ENCODE assay signal across 23 cellular contexts in genomic region chr20:38420232-38421085, GRCh38. TPM values are rescaled to one million over a fixed set of nuclear protein-coding genes. Genes with fewer than 3 reads are reported as not detected.
DNase-seq lines count a peak whose midpoint lies in the region; ATAC-seq and TF ChIP-seq lines count a peak whose summit lies in the region.
"Had no signal": no experiment of that assay in that cellular context is flagged by ENCODE, and none has a peak within 500 bp of the region (broad histone marks: within the 10 kb centered on the region; RNA-seq: fewer than 3 reads in every experiment).

No MANE protein-coding gene starts in this region.

- peaks cover 18% of the 10 kb centered on the region for H3K4me1 Mint-ChIP-seq in activated CD8-positive, alpha-beta T cell treated with anti-CD3 and anti-CD28 coated beads for 36 hours (ENCODE audit: low read depth)
- H3K4me1 Mint-ChIP-seq in activated CD8-positive, alpha-beta T cell treated with anti-CD3 and anti-CD28 coated beads, Interleukin-2, amount 10 ng/mL, durations not matched to agents 7 days and 5 days (ENCODE audit: low read depth), result peaks cover 2% of the 10 kb centered on the region

- H3K27me3 ChIP-seq in dorsolateral prefrontal cortex, result no peaks in the 10 kb centered on the region
- H3K27me3 ChIP-seq: brain microvascular endothelial cell, heart left ventricle, SJCRH30, vagina had no signal

- no peaks in the 10 kb centered on the region for H3K9me3 Mint-ChIP-seq in activated CD8-positive, alpha-beta T cell treated with anti-CD3 and anti-CD28 coated beads for 36 hours
- no peaks in the 10 kb centered on the region for H3K9me3 Mint-ChIP-seq in activated CD8-positive, alpha-beta T cell treated with anti-CD3 and anti-CD28 coated beads, Interleukin-2, amount 10 ng/mL, durations not matched to agents 7 days and 5 days (ENCODE audit: insufficient read depth)
- H3K9me3 Mint-ChIP-seq: activated naive CD4-positive, alpha-beta T cell treated with anti-CD3 and anti-CD28 coated beads, Interleukin-2, amount 50 U/mL, for 72 hours had no signal

- no peak overlapping the region for H3K4me3 Mint-ChIP-seq in activated CD8-positive, alpha-beta T cell treated with anti-CD3 and anti-CD28 coated beads for 36 hours
- no peak overlapping the region for H3K4me3 Mint-ChIP-seq in activated CD8-positive, alpha-beta T cell treated with anti-CD3 and anti-CD28 coated beads, Interleukin-2, amount 10 ng/mL, durations not matched to agents 7 days and 5 days

- CTCF ChIA-PET in activated CD8-positive, alpha-beta T cell treated with anti-CD3 and anti-CD28 coated beads for 36 hours (lab: Charles Lee), result interaction anchor here (1.0 to 2.3 kb wide), 3 partner anchors 8 to 14 kb away, joined by 3 to 10 read pairs (median 4); partner anchors contain the start of gene SNHG17
- CTCF ChIA-PET in activated CD8-positive, alpha-beta T cell treated with anti-CD3 and anti-CD28 coated beads, Interleukin-2, amount 10 ng/mL, durations not matched to agents 7 days and 5 days (lab: Charles Lee), result interaction anchor here (0.8 to 1.3 kb wide), 3 partner anchors 8 to 64 kb away, joined by 3 to 4 read pairs (median 3); partner anchors contain the start of gene SNHG17

- no peak for TF ChIP-seq CTCF in activated CD8-positive, alpha-beta T cell treated with anti-CD3 and anti-CD28 coated beads for 36 hours (IDR thresholded peaks at IDR 0.05)
- TF ChIP-seq CTCF in dorsolateral prefrontal cortex (IDR thresholded peaks at IDR 0.05 in 54 of 56, conservative IDR thresholded peaks at IDR 0.05 in 2 of 56; ENCODE audit: low read depth in 1 of 56, partially characterized antibody in 56 of 56), result no peak

- no peaks in the 10 kb centered on the region for H3K27me3 Mint-ChIP-seq in activated CD8-positive, alpha-beta T cell treated with anti-CD3 and anti-CD28 coated beads for 36 hours
- no peaks in the 10 kb centered on the region for H3K27me3 Mint-ChIP-seq in activated CD8-positive, alpha-beta T cell treated with anti-CD3 and anti-CD28 coated beads, Interleukin-2, amount 10 ng/mL, durations not matched to agents 7 days and 5 days (ENCODE audit: low read depth)

- ATAC-seq in activated CD8-positive, alpha-beta T cell treated with anti-CD3 and anti-CD28 coated beads for 36 hours, result no peak
- ATAC-seq in activated CD8-positive, alpha-beta T cell treated with anti-CD3 and anti-CD28 coated beads, Interleukin-2, amount 10 ng/mL, durations not matched to agents 7 days and 5 days, result no peak
- ATAC-seq in GM21447 (IDR thresholded peaks at IDR 0.05; ENCODE audit: unreplicated experiment) (no peak), left lobe of liver (no peak), GM21619 (IDR thresholded peaks at IDR 0.05; ENCODE audit: unreplicated experiment) (no peak)
- ATAC-seq: activated naive CD4-positive, alpha-beta T cell treated with anti-CD3 and anti-CD28 coated beads, Interleukin-2, amount 50 U/mL, for 72 hours; heart left ventricle; left ventricle myocardium superior; PC-3 had no signal

- DNase-seq in activated CD8-positive, alpha-beta T cell treated with anti-CD3 and anti-CD28 coated beads for 36 hours, result no peak
- DNase-seq in activated CD8-positive, alpha-beta T cell treated with anti-CD3 and anti-CD28 coated beads, Interleukin-2, amount 10 ng/mL, durations not matched to agents 7 days and 5 days, result no peak
- DNase-seq in LHCN-M2 (ENCODE audit: low read depth) (peak; percentile 10), dorsolateral prefrontal cortex (no peak), pons (ENCODE audit: low spot score) (peak; percentile 47), left lobe of liver (ENCODE audit: low spot score) (no peak)
- DNase-seq: 8988T; activated CD4-positive, alpha-beta T cell treated with anti-CD3 and anti-CD28 coated beads, Interleukin-2, amount 50 U/mL, for 1 hour; AML-193; brain microvascular endothelial cell; heart left ventricle; left ventricle myocardium superior; NCI-H1048; NCI-H187 treated with DMSO at 0.1 percent for 48 hours; NCI-H345; PC-3; SJCRH30 had no signal

- H3K4me3 ChIP-seq in dorsolateral prefrontal cortex, result no peak overlapping the region
- H3K4me3 ChIP-seq: coronary artery, heart left ventricle, SJCRH30, vagina had no signal

- H3K27ac ChIP-seq in dorsolateral prefrontal cortex, result peak overlapping the region in 54 of 59 donors; percentile 14 to 87 (median 73)
- H3K27ac ChIP-seq: brain microvascular endothelial cell, coronary artery, KMS-11, SJCRH30, vagina had no signal

- H3K36me3 Mint-ChIP-seq in activated CD8-positive, alpha-beta T cell treated with anti-CD3 and anti-CD28 coated beads for 36 hours (ENCODE audit: low read depth), result peaks cover 85% of the 10 kb centered on the region
- peaks cover 74% of the 10 kb centered on the region for H3K36me3 Mint-ChIP-seq in activated CD8-positive, alpha-beta T cell treated with anti-CD3 and anti-CD28 coated beads, Interleukin-2, amount 10 ng/mL, durations not matched to agents 7 days and 5 days (ENCODE audit: low read depth)

- POLR2A ChIA-PET in activated CD8-positive, alpha-beta T cell treated with anti-CD3 and anti-CD28 coated beads for 36 hours (lab: Charles Lee), result interaction anchor here (0.6 to 17.0 kb wide), 6 partner anchors 9 to 320 kb away, joined by 3 to 279 read pairs (median 5); partner anchors contain the start of gene SNHG17
- POLR2A ChIA-PET in activated CD8-positive, alpha-beta T cell treated with anti-CD3 and anti-CD28 coated beads, Interleukin-2, amount 10 ng/mL, durations not matched to agents 7 days and 5 days (lab: Charles Lee), result interaction anchor here (0.6 kb wide), 1 partner anchor 432 kb away, joined by 3 read pairs; no protein-coding TSS in a partner anchor

- intact Hi-C loops in activated CD8-positive, alpha-beta T cell treated with anti-CD3 and anti-CD28 coated beads for 36 hours (cut with micrococcal nuclease), result no loop called here
- intact Hi-C loops in dorsolateral prefrontal cortex (cut with DNase I), result no loop called here

- H3K27ac Mint-ChIP-seq in activated CD8-positive, alpha-beta T cell treated with anti-CD3 and anti-CD28 coated beads for 36 hours, result peak overlapping the region; percentile 18
- H3K27ac Mint-ChIP-seq in activated CD8-positive, alpha-beta T cell treated with anti-CD3 and anti-CD28 coated beads, Interleukin-2, amount 10 ng/mL, durations not matched to agents 7 days and 5 days, result no peak overlapping the region

RNA-seq across cellular contexts. Expression of gene SNHG17, which starts 14.7 kb away (rescaled TPM):
- total RNA-seq in activated CD8-positive, alpha-beta T cell treated with anti-CD3 and anti-CD28 coated beads for 36 hours, result 100 to 1,000 TPM; 154 to 159 TPM
- 10 to 100 TPM; 69.6 to 77.8 TPM for total RNA-seq in activated CD8-positive, alpha-beta T cell treated with anti-CD3 and anti-CD28 coated beads, Interleukin-2, amount 10 ng/mL, durations not matched to agents 7 days and 5 days
- total RNA-seq in LHCN-M2 (2014; rRNA removed) (5.6 and 6.7 TPM in 2 replicates), dorsolateral prefrontal cortex (10 to 100 TPM in 113 of 120 experiments, 1 to 10 TPM in 7; 8.5 to 42.6 (median 18.6) TPM), left lobe of liver (8.4 TPM)
- 16.3 TPM for polyA plus RNA-seq in LHCN-M2 (2012)

RNA-seq across cellular contexts. Expression of gene RALGAPB, which starts 52.2 kb away (rescaled TPM):
- 10 to 100 TPM; 19.8 to 21.3 TPM for total RNA-seq in activated CD8-positive, alpha-beta T cell treated with anti-CD3 and anti-CD28 coated beads for 36 hours
- total RNA-seq in activated CD8-positive, alpha-beta T cell treated with anti-CD3 and anti-CD28 coated beads, Interleukin-2, amount 10 ng/mL, durations not matched to agents 7 days and 5 days, result 10 to 100 TPM; 29.5 to 29.6 TPM
- 18.0 and 21.4 TPM in 2 replicates for total RNA-seq in LHCN-M2 (2014; rRNA removed)
- 8.4 TPM for polyA plus RNA-seq in LHCN-M2 (2012)
- 10 to 100 TPM; 40.2 to 59.9 (median 49.0) TPM for total RNA-seq in dorsolateral prefrontal cortex
- 9.2 TPM for total RNA-seq in left lobe of liver

Comparison
In these comparisons a context has a peak if more than half of its experiments do, and no peak if none do; other contexts are left out.
1. DNase-seq: peak in LHCN-M2 (single experiment) and pons (single experiment); none in activated CD8-positive, alpha-beta T cell treated with anti-CD3 and anti-CD28 coated beads for 36 hours (single experiment), activated CD8-positive, alpha-beta T cell treated with anti-CD3 and anti-CD28 coated beads, Interleukin-2, amount 10 ng/mL, durations not matched to agents 7 days and 5 days (single experiment), dorsolateral prefrontal cortex (0 of 10) and left lobe of liver (single experiment).